In the genomic region with DNA sequence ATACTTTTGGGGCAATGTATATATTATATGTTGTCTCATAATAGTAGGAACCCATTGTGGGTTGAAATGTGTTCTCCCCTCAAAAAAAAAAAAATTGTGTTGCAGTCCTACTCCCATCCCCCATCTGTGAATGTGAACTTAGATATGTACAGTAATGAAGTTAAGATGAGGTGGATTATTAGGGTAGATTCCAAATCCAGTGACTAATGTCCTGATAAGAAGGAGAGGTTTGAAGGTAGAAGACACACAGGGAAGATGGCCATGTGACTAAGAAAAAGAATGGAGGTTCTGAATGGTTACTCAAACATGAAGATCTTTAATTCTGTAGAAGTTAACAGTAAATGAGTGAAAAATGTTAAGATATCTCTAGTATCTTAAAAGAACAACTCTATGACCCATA, we compare ENCODE assay signal across 17 cellular contexts. TPM values are rescaled to one million over a fixed set of nuclear protein-coding genes. Genes with fewer than 3 reads are reported as not detected.
DNase-seq lines count a peak whose midpoint lies in the region; ATAC-seq and TF ChIP-seq lines count a peak whose summit lies in the region.
"Had no signal": no experiment of that assay in that cellular context is flagged by ENCODE, and none has a peak within 500 bp of the region (broad histone marks: within the 10 kb centered on the region; RNA-seq: fewer than 3 reads in every experiment).

No MANE protein-coding gene starts in this region.

- BruUV-seq in OCI-LY7 (replicated peaks; lab: Mats Ljungman, UMichigan), result no TSS peak

- no peaks in the 10 kb centered on the region for H4K20me1 ChIP-seq in OCI-LY7 (ENCODE audit: insufficient read depth, low read length)

- ATAC-seq in GM18498 (IDR thresholded peaks at IDR 0.05; ENCODE audit: unreplicated experiment), result no peak
- ATAC-seq: gastroesophageal sphincter, WTC11 had no signal

- no peaks in the 10 kb centered on the region for H3K9me3 Mint-ChIP-seq in activated naive CD8-positive, alpha-beta T cell (ENCODE audit: low read depth)
- no peaks in the 10 kb centered on the region for H3K9me3 Mint-ChIP-seq in activated naive CD8-positive, alpha-beta T cell treated with anti-CD3 and anti-CD28 coated beads for 36 hours
- H3K9me3 Mint-ChIP-seq in immature natural killer cell, result no peaks in the 10 kb centered on the region
- H3K9me3 Mint-ChIP-seq: WTC11 had no signal

- H3K4me1 Mint-ChIP-seq in activated naive CD8-positive, alpha-beta T cell (ENCODE audit: low read depth), result peaks cover 42% of the 10 kb centered on the region
- peaks cover 24% of the 10 kb centered on the region for H3K4me1 Mint-ChIP-seq in activated naive CD8-positive, alpha-beta T cell treated with anti-CD3 and anti-CD28 coated beads for 36 hours
- H3K4me1 Mint-ChIP-seq in immature natural killer cell, result peaks cover 36 to 40% of the 10 kb centered on the region in 2 donors

- H3K4me3 ChIP-seq in OCI-LY7 (ENCODE audit: low read depth, low read length, poor library complexity, severe bottlenecking), result peak overlapping the region; percentile 80
- H3K4me3 ChIP-seq in lower leg skin (ENCODE audit: low read depth, poor library complexity, severe bottlenecking), result no peak overlapping the region
- H3K4me3 ChIP-seq: gastroesophageal sphincter had no signal

- peaks cover 25% of the 10 kb centered on the region; the same call in 1 of the 2 replicates for H3K79me2 ChIP-seq in OCI-LY7 (ENCODE audit: insufficient read depth, low read depth, low read length)

- H3K27ac ChIP-seq in OCI-LY7 (ENCODE audit: low read depth, low read length, poor library complexity, severe bottlenecking), result peak overlapping the region; percentile 99
- H3K27ac ChIP-seq: gastroesophageal sphincter had no signal

- no peak for DNase-seq in activated naive CD8-positive, alpha-beta T cell treated with anti-CD3 and anti-CD28 coated beads for 36 hours
- DNase-seq in OCI-LY7 (ENCODE audit: low spot score) (peak; percentile 8), immature natural killer cell (no peak), cerebellum (ENCODE audit: low spot score) (no peak), lower leg skin (ENCODE audit: low spot score in 2 of 2) (no peak)
- DNase-seq in activated effector memory CD4-positive, alpha-beta T cell treated with Interleukin-2 at 50 U/mL for 16 hours, result no peak
- DNase-seq: COR-L47; cortex of kidney; erythroblast; NCI-H187 treated with DMSO at 0.1 percent for 48 hours; Right ventricle myocardium superior; stimulated activated naive CD4-positive, alpha-beta T cell treated with Interleukin-2 at 50 U/mL for 16 hours; trophoblast cell had no signal

- TF ChIP-seq POLR2A in lower leg skin (IDR thresholded peaks at IDR 0.05), result no peak

- TF ChIP-seq CTCF in OCI-LY7 (conservative IDR thresholded peaks at IDR 0.05; ENCODE audit: low read length), result no peak
- no peak for TF ChIP-seq CTCF in lower leg skin (IDR thresholded peaks at IDR 0.05)

- no peak overlapping the region; the same call in 1 of the 2 replicates for H2AFZ ChIP-seq in OCI-LY7 (ENCODE audit: low read length)

- POLR2A ChIA-PET in OCI-LY7 (lab: Charles Lee), result interaction anchor here (0.6 to 8.2 kb wide), 10 partner anchors 9 to 461 kb away, joined by 3 to 76 read pairs (median 4); partner anchors contain the start of gene ARPP19

- peak overlapping the region; percentile 17 for H3K4me3 Mint-ChIP-seq in activated naive CD8-positive, alpha-beta T cell
- H3K4me3 Mint-ChIP-seq in activated naive CD8-positive, alpha-beta T cell treated with anti-CD3 and anti-CD28 coated beads for 36 hours, result no peak overlapping the region
- peak overlapping the region in 3 of 5 donors; percentile 13 to 58 (median 50) for H3K4me3 Mint-ChIP-seq in immature natural killer cell
- H3K4me3 Mint-ChIP-seq: WTC11 had no signal

- H3K4me2 ChIP-seq in OCI-LY7 (ENCODE audit: low read length), result peak overlapping the region; percentile 92

- H3K36me3 ChIP-seq in OCI-LY7 (ENCODE audit: insufficient read depth, low read length), result no peaks in the 10 kb centered on the region; the same call in 1 of the 2 replicates
- H3K36me3 ChIP-seq: gastroesophageal sphincter had no signal

- H3K27me3 Mint-ChIP-seq in activated naive CD8-positive, alpha-beta T cell, result no peaks in the 10 kb centered on the region
- H3K27me3 Mint-ChIP-seq in activated naive CD8-positive, alpha-beta T cell treated with anti-CD3 and anti-CD28 coated beads for 36 hours, result no peaks in the 10 kb centered on the region
- H3K27me3 Mint-ChIP-seq in immature natural killer cell (ENCODE audit: low read depth in 3 of 3), result peaks cover 12 to 18% (median 13%) of the 10 kb centered on the region in 3 donors

- H3K9me2 ChIP-seq in OCI-LY7 (ENCODE audit: insufficient read depth, low read length), result no peaks in the 10 kb centered on the region

- no peaks in the 10 kb centered on the region for H3K9me3 ChIP-seq in OCI-LY7 (ENCODE audit: low read length)
- H3K9me3 ChIP-seq: gastroesophageal sphincter had no signal

- CTCF ChIA-PET in OCI-LY7 (lab: Charles Lee; ENCODE audit: unreplicated experiment), result no interaction called here

- intact Hi-C loops in OCI-LY7 (cut with micrococcal nuclease; ENCODE audit: unreplicated experiment), result loop anchor here (5.0 kb wide), 1 partner anchor 215 kb away; no protein-coding TSS in a partner anchor
- intact Hi-C loops in lower leg skin (cut with DNase I; ENCODE audit: low total_unique reads), result no loop called here

- no peaks in the 10 kb centered on the region for H3K36me3 Mint-ChIP-seq in activated naive CD8-positive, alpha-beta T cell
- H3K36me3 Mint-ChIP-seq in activated naive CD8-positive, alpha-beta T cell treated with anti-CD3 and anti-CD28 coated beads for 36 hours, result no peaks in the 10 kb centered on the region
- H3K36me3 Mint-ChIP-seq in immature natural killer cell, result peaks cover 0 to 2% (median under 1%) of the 10 kb centered on the region in 3 donors
- H3K36me3 Mint-ChIP-seq: WTC11 had no signal

- H3K4me1 ChIP-seq in OCI-LY7 (ENCODE audit: insufficient read depth, low read length, poor library complexity, severe bottlenecking), result peaks cover 67% of the 10 kb centered on the region

- H3K27ac Mint-ChIP-seq in activated naive CD8-positive, alpha-beta T cell, result peak overlapping the region; percentile 24
- H3K27ac Mint-ChIP-seq in activated naive CD8-positive, alpha-beta T cell treated with anti-CD3 and anti-CD28 coated beads for 36 hours, result no peak overlapping the region
- peak overlapping the region; percentile 81 to 96 (median 94) for H3K27ac Mint-ChIP-seq in immature natural killer cell
- H3K27ac Mint-ChIP-seq: WTC11 had no signal

RNA-seq across cellular contexts. Expression of gene ATOSA, which starts 3.0 kb away (rescaled TPM):
- 1 to 10 TPM; 9.7 to 9.8 TPM for total RNA-seq in activated naive CD8-positive, alpha-beta T cell treated with anti-CD3 and anti-CD28 coated beads for 36 hours
- total RNA-seq in OCI-LY7 (2014; rRNA removed; shearing (Covaris generic)), result 28.5 and 34.1 TPM in 2 replicates
- total RNA-seq in OCI-LY7 (2022) (96.8 and 103 TPM in 2 replicates), cerebellum (65.0 TPM), lower leg skin (10 to 100 TPM; 42.6 to 57.7 (median 50.3) TPM)
- 10 to 100 TPM in 1 of 3 donors, 1 to 10 TPM in 2; 7.6 to 15.7 (median 9.3) TPM for polyA plus RNA-seq in immature natural killer cell
